1 cellular context compared by ENCODE assay signal in the genomic region with DNA sequence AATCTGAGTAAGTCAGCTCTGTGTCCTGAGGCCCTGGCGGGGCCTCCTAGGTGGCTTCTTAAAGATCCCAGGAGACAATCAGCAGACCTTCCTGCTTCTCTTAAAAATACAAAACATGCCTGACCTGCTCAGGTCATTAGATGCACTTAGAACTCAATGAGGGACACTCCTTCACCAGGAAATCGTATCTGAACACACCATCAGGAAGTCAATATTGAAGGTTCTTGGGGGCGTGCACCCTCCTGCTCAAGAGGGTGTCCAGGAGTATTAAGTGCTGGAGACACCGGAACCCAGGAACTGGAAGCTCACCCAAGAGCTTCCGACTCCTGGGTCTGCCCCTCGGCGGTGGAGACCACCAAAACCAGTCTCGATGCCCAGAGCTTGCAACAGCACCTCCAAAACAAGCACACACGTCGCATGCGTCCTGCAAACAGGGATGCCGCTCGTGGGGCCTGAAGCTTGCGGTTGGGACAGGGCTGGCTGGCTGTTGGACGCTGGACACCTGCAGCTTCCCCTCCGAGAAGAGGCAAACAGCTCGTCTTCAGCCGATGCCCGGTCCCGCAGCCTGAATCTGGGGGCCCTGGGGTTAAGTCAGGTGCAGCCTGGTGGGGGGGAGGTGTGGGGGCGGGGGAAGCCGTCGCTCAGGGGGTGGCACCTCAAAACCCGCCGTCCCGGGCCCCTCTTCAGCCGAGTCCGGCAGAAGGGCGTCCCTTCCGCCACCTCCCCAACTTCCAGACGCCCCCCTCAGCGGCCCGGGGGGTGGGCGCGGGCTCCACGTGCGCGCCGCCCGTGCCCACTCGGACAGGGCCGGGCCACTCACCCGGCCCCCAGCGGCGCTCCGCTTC.
TF ChIP-seq lines count a peak whose summit lies in the region.

No MANE protein-coding gene starts in this region.

TF ChIP-seq in HepG2, 621 proteins besides CTCF, POLR2A, EP300 and RAD21 (continued from another document and continues in another):
- TF ChIP-seq, protein P1, sequence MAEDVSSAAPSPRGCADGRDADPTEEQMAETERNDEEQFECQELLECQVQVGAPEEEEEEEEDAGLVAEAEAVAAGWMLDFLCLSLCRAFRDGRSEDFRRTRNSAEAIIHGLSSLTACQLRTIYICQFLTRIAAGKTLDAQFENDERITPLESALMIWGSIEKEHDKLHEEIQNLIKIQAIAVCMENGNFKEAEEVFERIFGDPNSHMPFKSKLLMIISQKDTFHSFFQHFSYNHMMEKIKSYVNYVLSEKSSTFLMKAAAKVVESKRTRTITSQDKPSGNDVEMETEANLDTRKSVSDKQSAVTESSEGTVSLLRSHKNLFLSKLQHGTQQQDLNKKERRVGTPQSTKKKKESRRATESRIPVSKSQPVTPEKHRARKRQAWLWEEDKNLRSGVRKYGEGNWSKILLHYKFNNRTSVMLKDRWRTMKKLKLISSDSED (CRISPR knock-in tag; IDR thresholded peaks at IDR 0.05), result no peak
- TF ChIP-seq PHF8 (CRISPR knock-in tag; IDR thresholded peaks at IDR 0.05), result peak; percentile 51
- TF ChIP-seq, protein P2, sequence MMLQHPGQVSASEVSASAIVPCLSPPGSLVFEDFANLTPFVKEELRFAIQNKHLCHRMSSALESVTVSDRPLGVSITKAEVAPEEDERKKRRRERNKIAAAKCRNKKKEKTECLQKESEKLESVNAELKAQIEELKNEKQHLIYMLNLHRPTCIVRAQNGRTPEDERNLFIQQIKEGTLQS (CRISPR knock-in tag; IDR thresholded peaks at IDR 0.05), result no peak
- 0 out of 2 replicates have a peak, but pooled peaks have one; percentile 39 for TF ChIP-seq NCOA1 (CRISPR knock-in tag; IDR thresholded peaks at IDR 0.05)
- no peak for TF ChIP-seq GATAD1 (CRISPR knock-in tag; IDR thresholded peaks at IDR 0.05)
- no peak for TF ChIP-seq ZBTB21 (CRISPR knock-in tag; IDR thresholded peaks at IDR 0.05)
- TF ChIP-seq HOXA9 (CRISPR knock-in tag; IDR thresholded peaks at IDR 0.05; ENCODE audit: borderline replicate concordance), result 0 out of 2 replicates have a peak, but pooled peaks have one; percentile 27
- TF ChIP-seq ZMAT3 (CRISPR knock-in tag; conservative IDR thresholded peaks at IDR 0.05), result 0 out of 2 replicates have a peak, but pooled peaks have one; percentile 35
- TF ChIP-seq HDAC2 (CRISPR knock-in tag; IDR thresholded peaks at IDR 0.05), result peak; percentile 40; the same call in 1 of the 2 replicates
- peak; percentile 55 for TF ChIP-seq KMT2A (CRISPR knock-in tag; IDR thresholded peaks at IDR 0.05)
- TF ChIP-seq ZFP90 (CRISPR knock-in tag; IDR thresholded peaks at IDR 0.05; ENCODE audit: borderline replicate concordance), result 0 out of 2 replicates have a peak, but pooled peaks have one; percentile 23
- peak; percentile 61; the same call in 1 of the 2 replicates for TF ChIP-seq MYC (CRISPR knock-in tag; IDR thresholded peaks at IDR 0.05; ENCODE audit: borderline replicate concordance)
- no peak for TF ChIP-seq ZNF101 (CRISPR knock-in tag; IDR thresholded peaks at IDR 0.05; ENCODE audit: borderline replicate concordance, low read depth)
- TF ChIP-seq ZC3H13 (CRISPR knock-in tag; IDR thresholded peaks at IDR 0.05), result 0 out of 2 replicates have a peak, but pooled peaks have one; percentile 49
- TF ChIP-seq GATA4 (IDR thresholded peaks at IDR 0.05; ENCODE audit: borderline replicate concordance, low read depth), result no peak
- no peak for TF ChIP-seq SRSF1 (optimal IDR thresholded peaks at IDR 0.05; ENCODE audit: low read depth, low read length)
- no peak for TF ChIP-seq FOSL2 (CRISPR knock-in tag; IDR thresholded peaks at IDR 0.05)
- TF ChIP-seq, protein P3, sequence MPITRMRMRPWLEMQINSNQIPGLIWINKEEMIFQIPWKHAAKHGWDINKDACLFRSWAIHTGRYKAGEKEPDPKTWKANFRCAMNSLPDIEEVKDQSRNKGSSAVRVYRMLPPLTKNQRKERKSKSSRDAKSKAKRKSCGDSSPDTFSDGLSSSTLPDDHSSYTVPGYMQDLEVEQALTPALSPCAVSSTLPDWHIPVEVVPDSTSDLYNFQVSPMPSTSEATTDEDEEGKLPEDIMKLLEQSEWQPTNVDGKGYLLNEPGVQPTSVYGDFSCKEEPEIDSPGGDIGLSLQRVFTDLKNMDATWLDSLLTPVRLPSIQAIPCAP (CRISPR knock-in tag; IDR thresholded peaks at IDR 0.05; ENCODE audit: low read depth), result no peak
- TF ChIP-seq ZNF124 (CRISPR knock-in tag; IDR thresholded peaks at IDR 0.05), result no peak
- TF ChIP-seq MED1 (CRISPR knock-in tag; IDR thresholded peaks at IDR 0.05), result peak; percentile 11; the same call in 1 of the 2 replicates
- no peak for TF ChIP-seq ZNF143 (CRISPR knock-in tag; IDR thresholded peaks at IDR 0.05)
- no peak for TF ChIP-seq ZNF337 (CRISPR knock-in tag; IDR thresholded peaks at IDR 0.05; ENCODE audit: borderline replicate concordance, low read depth)
- TF ChIP-seq TGIF2 (CRISPR knock-in tag; IDR thresholded peaks at IDR 0.05), result peak; percentile 53; the same call in 1 of the 2 replicates
- no peak for TF ChIP-seq ZNF205 (CRISPR knock-in tag; IDR thresholded peaks at IDR 0.05)
- TF ChIP-seq ZBTB7A (CRISPR knock-in tag; IDR thresholded peaks at IDR 0.05), result 0 out of 2 replicates have a peak, but pooled peaks have one; percentile 30
- TF ChIP-seq, protein P4, sequence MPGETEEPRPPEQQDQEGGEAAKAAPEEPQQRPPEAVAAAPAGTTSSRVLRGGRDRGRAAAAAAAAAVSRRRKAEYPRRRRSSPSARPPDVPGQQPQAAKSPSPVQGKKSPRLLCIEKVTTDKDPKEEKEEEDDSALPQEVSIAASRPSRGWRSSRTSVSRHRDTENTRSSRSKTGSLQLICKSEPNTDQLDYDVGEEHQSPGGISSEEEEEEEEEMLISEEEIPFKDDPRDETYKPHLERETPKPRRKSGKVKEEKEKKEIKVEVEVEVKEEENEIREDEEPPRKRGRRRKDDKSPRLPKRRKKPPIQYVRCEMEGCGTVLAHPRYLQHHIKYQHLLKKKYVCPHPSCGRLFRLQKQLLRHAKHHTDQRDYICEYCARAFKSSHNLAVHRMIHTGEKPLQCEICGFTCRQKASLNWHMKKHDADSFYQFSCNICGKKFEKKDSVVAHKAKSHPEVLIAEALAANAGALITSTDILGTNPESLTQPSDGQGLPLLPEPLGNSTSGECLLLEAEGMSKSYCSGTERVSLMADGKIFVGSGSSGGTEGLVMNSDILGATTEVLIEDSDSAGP (CRISPR knock-in tag; IDR thresholded peaks at IDR 0.05; ENCODE audit: borderline replicate concordance), result 0 out of 2 replicates have a peak, but pooled peaks have one; percentile 13
- no peak for TF ChIP-seq JDP2 (CRISPR knock-in tag; IDR thresholded peaks at IDR 0.05; ENCODE audit: borderline replicate concordance)
- no peak for TF ChIP-seq ZNF446 (CRISPR knock-in tag; IDR thresholded peaks at IDR 0.05)
- TF ChIP-seq KAT2B (IDR thresholded peaks at IDR 0.05; ENCODE audit: borderline replicate concordance, low read depth, low read length), result no peak
- TF ChIP-seq ZNF549 (CRISPR knock-in tag; IDR thresholded peaks at IDR 0.05), result no peak
- 0 out of 2 replicates have a peak, but pooled peaks have one; percentile 59 for TF ChIP-seq ZNF501 (CRISPR knock-in tag; IDR thresholded peaks at IDR 0.05)
- TF ChIP-seq NCOA2 (CRISPR knock-in tag; IDR thresholded peaks at IDR 0.05), result no peak
- TF ChIP-seq, protein P5, sequence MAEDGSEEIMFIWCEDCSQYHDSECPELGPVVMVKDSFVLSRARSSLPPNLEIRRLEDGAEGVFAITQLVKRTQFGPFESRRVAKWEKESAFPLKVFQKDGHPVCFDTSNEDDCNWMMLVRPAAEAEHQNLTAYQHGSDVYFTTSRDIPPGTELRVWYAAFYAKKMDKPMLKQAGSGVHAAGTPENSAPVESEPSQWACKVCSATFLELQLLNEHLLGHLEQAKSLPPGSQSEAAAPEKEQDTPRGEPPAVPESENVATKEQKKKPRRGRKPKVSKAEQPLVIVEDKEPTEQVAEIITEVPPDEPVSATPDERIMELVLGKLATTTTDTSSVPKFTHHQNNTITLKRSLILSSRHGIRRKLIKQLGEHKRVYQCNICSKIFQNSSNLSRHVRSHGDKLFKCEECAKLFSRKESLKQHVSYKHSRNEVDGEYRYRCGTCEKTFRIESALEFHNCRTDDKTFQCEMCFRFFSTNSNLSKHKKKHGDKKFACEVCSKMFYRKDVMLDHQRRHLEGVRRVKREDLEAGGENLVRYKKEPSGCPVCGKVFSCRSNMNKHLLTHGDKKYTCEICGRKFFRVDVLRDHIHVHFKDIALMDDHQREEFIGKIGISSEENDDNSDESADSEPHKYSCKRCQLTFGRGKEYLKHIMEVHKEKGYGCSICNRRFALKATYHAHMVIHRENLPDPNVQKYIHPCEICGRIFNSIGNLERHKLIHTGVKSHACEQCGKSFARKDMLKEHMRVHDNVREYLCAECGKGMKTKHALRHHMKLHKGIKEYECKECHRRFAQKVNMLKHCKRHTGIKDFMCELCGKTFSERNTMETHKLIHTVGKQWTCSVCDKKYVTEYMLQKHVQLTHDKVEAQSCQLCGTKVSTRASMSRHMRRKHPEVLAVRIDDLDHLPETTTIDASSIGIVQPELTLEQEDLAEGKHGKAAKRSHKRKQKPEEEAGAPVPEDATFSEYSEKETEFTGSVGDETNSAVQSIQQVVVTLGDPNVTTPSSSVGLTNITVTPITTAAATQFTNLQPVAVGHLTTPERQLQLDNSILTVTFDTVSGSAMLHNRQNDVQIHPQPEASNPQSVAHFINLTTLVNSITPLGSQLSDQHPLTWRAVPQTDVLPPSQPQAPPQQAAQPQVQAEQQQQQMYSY (CRISPR knock-in tag; IDR thresholded peaks at IDR 0.05), result peak; percentile 29; the same call in 1 of the 2 replicates
- peak; percentile 41; the same call in 1 of the 2 replicates for TF ChIP-seq KAT7 (CRISPR knock-in tag; IDR thresholded peaks at IDR 0.05; ENCODE audit: borderline replicate concordance)
- TF ChIP-seq, protein P6, sequence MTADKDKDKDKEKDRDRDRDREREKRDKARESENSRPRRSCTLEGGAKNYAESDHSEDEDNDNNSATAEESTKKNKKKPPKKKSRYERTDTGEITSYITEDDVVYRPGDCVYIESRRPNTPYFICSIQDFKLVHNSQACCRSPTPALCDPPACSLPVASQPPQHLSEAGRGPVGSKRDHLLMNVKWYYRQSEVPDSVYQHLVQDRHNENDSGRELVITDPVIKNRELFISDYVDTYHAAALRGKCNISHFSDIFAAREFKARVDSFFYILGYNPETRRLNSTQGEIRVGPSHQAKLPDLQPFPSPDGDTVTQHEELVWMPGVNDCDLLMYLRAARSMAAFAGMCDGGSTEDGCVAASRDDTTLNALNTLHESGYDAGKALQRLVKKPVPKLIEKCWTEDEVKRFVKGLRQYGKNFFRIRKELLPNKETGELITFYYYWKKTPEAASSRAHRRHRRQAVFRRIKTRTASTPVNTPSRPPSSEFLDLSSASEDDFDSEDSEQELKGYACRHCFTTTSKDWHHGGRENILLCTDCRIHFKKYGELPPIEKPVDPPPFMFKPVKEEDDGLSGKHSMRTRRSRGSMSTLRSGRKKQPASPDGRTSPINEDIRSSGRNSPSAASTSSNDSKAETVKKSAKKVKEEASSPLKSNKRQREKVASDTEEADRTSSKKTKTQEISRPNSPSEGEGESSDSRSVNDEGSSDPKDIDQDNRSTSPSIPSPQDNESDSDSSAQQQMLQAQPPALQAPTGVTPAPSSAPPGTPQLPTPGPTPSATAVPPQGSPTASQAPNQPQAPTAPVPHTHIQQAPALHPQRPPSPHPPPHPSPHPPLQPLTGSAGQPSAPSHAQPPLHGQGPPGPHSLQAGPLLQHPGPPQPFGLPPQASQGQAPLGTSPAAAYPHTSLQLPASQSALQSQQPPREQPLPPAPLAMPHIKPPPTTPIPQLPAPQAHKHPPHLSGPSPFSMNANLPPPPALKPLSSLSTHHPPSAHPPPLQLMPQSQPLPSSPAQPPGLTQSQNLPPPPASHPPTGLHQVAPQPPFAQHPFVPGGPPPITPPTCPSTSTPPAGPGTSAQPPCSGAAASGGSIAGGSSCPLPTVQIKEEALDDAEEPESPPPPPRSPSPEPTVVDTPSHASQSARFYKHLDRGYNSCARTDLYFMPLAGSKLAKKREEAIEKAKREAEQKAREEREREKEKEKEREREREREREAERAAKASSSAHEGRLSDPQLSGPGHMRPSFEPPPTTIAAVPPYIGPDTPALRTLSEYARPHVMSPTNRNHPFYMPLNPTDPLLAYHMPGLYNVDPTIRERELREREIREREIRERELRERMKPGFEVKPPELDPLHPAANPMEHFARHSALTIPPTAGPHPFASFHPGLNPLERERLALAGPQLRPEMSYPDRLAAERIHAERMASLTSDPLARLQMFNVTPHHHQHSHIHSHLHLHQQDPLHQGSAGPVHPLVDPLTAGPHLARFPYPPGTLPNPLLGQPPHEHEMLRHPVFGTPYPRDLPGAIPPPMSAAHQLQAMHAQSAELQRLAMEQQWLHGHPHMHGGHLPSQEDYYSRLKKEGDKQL (CRISPR knock-in tag; IDR thresholded peaks at IDR 0.05; ENCODE audit: low read depth), result no peak
- TF ChIP-seq KLF15 (CRISPR knock-in tag; IDR thresholded peaks at IDR 0.05; ENCODE audit: borderline replicate concordance), result no peak
- TF ChIP-seq ZNF552 (CRISPR knock-in tag; IDR thresholded peaks at IDR 0.05; ENCODE audit: borderline replicate concordance), result no peak
- TF ChIP-seq PHF5A (CRISPR knock-in tag; IDR thresholded peaks at IDR 0.05; ENCODE audit: low read depth, unreplicated experiment), result no peak
- TF ChIP-seq, protein P7, sequence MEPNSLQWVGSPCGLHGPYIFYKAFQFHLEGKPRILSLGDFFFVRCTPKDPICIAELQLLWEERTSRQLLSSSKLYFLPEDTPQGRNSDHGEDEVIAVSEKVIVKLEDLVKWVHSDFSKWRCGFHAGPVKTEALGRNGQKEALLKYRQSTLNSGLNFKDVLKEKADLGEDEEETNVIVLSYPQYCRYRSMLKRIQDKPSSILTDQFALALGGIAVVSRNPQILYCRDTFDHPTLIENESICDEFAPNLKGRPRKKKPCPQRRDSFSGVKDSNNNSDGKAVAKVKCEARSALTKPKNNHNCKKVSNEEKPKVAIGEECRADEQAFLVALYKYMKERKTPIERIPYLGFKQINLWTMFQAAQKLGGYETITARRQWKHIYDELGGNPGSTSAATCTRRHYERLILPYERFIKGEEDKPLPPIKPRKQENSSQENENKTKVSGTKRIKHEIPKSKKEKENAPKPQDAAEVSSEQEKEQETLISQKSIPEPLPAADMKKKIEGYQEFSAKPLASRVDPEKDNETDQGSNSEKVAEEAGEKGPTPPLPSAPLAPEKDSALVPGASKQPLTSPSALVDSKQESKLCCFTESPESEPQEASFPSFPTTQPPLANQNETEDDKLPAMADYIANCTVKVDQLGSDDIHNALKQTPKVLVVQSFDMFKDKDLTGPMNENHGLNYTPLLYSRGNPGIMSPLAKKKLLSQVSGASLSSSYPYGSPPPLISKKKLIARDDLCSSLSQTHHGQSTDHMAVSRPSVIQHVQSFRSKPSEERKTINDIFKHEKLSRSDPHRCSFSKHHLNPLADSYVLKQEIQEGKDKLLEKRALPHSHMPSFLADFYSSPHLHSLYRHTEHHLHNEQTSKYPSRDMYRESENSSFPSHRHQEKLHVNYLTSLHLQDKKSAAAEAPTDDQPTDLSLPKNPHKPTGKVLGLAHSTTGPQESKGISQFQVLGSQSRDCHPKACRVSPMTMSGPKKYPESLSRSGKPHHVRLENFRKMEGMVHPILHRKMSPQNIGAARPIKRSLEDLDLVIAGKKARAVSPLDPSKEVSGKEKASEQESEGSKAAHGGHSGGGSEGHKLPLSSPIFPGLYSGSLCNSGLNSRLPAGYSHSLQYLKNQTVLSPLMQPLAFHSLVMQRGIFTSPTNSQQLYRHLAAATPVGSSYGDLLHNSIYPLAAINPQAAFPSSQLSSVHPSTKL (CRISPR knock-in tag; IDR thresholded peaks at IDR 0.05), result peak; percentile 11; the same call in 1 of the 2 replicates
- no peak for TF ChIP-seq ZNF510 (CRISPR knock-in tag; IDR thresholded peaks at IDR 0.05; ENCODE audit: low read depth)
